In genomic region chr14:35855886-35856481, GRCh38 we compare ENCODE assay signal across 1 cellular context.
TF ChIP-seq lines count a peak whose summit lies in the region.

No MANE protein-coding gene starts in this region.

TF ChIP-seq in GM12878, 131 proteins besides CTCF, POLR2A, EP300 and RAD21 (continued from another document):
- TF ChIP-seq, protein P1, sequence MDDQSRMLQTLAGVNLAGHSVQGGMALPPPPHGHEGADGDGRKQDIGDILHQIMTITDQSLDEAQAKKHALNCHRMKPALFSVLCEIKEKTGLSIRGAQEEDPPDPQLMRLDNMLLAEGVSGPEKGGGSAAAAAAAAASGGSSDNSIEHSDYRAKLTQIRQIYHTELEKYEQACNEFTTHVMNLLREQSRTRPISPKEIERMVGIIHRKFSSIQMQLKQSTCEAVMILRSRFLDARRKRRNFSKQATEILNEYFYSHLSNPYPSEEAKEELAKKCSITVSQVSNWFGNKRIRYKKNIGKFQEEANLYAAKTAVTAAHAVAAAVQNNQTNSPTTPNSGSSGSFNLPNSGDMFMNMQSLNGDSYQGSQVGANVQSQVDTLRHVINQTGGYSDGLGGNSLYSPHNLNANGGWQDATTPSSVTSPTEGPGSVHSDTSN (IDR thresholded peaks at IDR 0.05; ENCODE audit: insufficient replicate concordance, low read depth, low read length), result peak; percentile 81
- TF ChIP-seq JUNB (IDR thresholded peaks at IDR 0.05), result peak; percentile 95
- peak; percentile 97 for TF ChIP-seq NFIC (IDR thresholded peaks at IDR 0.05; ENCODE audit: low read depth, low read length)
- TF ChIP-seq DPF2 (IDR thresholded peaks at IDR 0.05), result peak; percentile 93
- TF ChIP-seq, protein P2, sequence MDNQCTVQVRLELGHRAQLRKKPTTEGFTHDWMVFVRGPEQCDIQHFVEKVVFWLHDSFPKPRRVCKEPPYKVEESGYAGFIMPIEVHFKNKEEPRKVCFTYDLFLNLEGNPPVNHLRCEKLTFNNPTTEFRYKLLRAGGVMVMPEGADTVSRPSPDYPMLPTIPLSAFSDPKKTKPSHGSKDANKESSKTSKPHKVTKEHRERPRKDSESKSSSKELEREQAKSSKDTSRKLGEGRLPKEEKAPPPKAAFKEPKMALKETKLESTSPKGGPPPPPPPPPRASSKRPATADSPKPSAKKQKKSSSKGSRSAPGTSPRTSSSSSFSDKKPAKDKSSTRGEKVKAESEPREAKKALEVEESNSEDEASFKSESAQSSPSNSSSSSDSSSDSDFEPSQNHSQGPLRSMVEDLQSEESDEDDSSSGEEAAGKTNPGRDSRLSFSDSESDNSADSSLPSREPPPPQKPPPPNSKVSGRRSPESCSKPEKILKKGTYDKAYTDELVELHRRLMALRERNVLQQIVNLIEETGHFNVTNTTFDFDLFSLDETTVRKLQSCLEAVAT (IDR thresholded peaks at IDR 0.05), result peak; percentile 68
- peak; percentile 98 for TF ChIP-seq TCF3 (IDR thresholded peaks at IDR 0.05; ENCODE audit: borderline replicate concordance, insufficient read depth, low read depth, low read length)
- 0 out of 4 replicates have a peak, but pooled peaks of 1 of the 2 experiments have one; percentile 34 for TF ChIP-seq SRF (IDR thresholded peaks at IDR 0.05; ENCODE audit: low read depth in 2 of 2, low read length in 2 of 2)
- TF ChIP-seq GATAD2B (conservative IDR thresholded peaks at IDR 0.05; ENCODE audit: low read depth), result 0 out of 2 replicates have a peak, but pooled peaks have one; percentile 31
- TF ChIP-seq BACH1 (IDR thresholded peaks at IDR 0.05; ENCODE audit: borderline replicate concordance), result no peak; the same call in 1 of the 2 replicates
- TF ChIP-seq TCF12 (IDR thresholded peaks at IDR 0.05; ENCODE audit: low read depth, low read length), result peak; percentile 100
- TF ChIP-seq TAF1 (IDR thresholded peaks at IDR 0.05; ENCODE audit: borderline replicate concordance, low read depth, low read length), result no peak
- TF ChIP-seq BMI1 (IDR thresholded peaks at IDR 0.05; ENCODE audit: borderline replicate concordance), result peak; percentile 79
- peak; percentile 98 for TF ChIP-seq FOXM1 (IDR thresholded peaks at IDR 0.05; ENCODE audit: low read depth, low read length)
- TF ChIP-seq NR2F1 (conservative IDR thresholded peaks at IDR 0.05), result peak; percentile 88
- TF ChIP-seq ETV6 (conservative IDR thresholded peaks at IDR 0.05 in 1 of 2, IDR thresholded peaks at IDR 0.05 in 1 of 2; ENCODE audit: borderline replicate concordance in 1 of 2, low read depth in 1 of 2), result peak in 1 of 2 experiments; percentile 85; a peak in 2 of 4 replicates
- TF ChIP-seq RELA (IDR thresholded peaks at IDR 0.05; ENCODE audit: borderline replicate concordance, partially characterized antibody), result no peak
- TF ChIP-seq ATF7 (IDR thresholded peaks at IDR 0.05; ENCODE audit: low read depth), result peak; percentile 70
- peak; percentile 94 for TF ChIP-seq BCL11A (IDR thresholded peaks at IDR 0.05; ENCODE audit: low read depth, low read length)
- TF ChIP-seq, protein P3, sequence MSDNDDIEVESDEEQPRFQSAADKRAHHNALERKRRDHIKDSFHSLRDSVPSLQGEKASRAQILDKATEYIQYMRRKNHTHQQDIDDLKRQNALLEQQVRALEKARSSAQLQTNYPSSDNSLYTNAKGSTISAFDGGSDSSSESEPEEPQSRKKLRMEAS (IDR thresholded peaks at IDR 0.05; ENCODE audit: low read depth, low read length), result no peak
- TF ChIP-seq CEBPB (IDR thresholded peaks at IDR 0.05; ENCODE audit: borderline replicate concordance in 1 of 2, low read depth in 2 of 2, low read length in 2 of 2), result peak in 1 of 2 experiments; percentile 90; a peak in 2 of 4 replicates
- TF ChIP-seq PML (IDR thresholded peaks at IDR 0.05; ENCODE audit: low read length), result peak; percentile 81; the same call in 1 of the 2 replicates
- TF ChIP-seq MTA3 (IDR thresholded peaks at IDR 0.05; ENCODE audit: borderline replicate concordance, low read length), result peak; percentile 91; the same call in 1 of the 2 replicates
- no peak for TF ChIP-seq POLR2AphosphoS2 (IDR thresholded peaks at IDR 0.05; ENCODE audit: low read depth, low read length)
- TF ChIP-seq E2F8 (IDR thresholded peaks at IDR 0.05; ENCODE audit: low read depth, partially characterized antibody), result peak; percentile 28
